ENCODE assay signal across 23 cellular contexts in genomic region chr17:13044713-13045112, GRCh38.
"Had no signal": no experiment of that assay in that cellular context is flagged by ENCODE, and none has a peak within 500 bp of the region (broad histone marks: within the 10 kb centered on the region; RNA-seq: fewer than 3 reads in every experiment).

No MANE protein-coding gene starts in this region.

- H3K4me1 ChIP-seq: lower lobe of right lung, prostate gland, spleen had no signal

- H3K36me3 Mint-ChIP-seq: brain; naive thymus-derived CD4-positive, alpha-beta T cell; T-cell had no signal

- ATAC-seq: activated CD8-positive, alpha-beta T cell treated with anti-CD3 and anti-CD28 coated beads, Interleukin-2, amount 10 ng/mL, durations not matched to agents 7 days and 5 days; activated naive CD8-positive, alpha-beta T cell treated with anti-CD3 and anti-CD28 coated beads, Interleukin-2, amount 50 U/mL, for 24 hours; esophagus mucosa; left lobe of liver; lower lobe of right lung; naive thymus-derived CD4-positive, alpha-beta T cell; stimulated activated naive CD8-positive, alpha-beta T cell treated with anti-CD3 and anti-CD28 coated beads, Interleukin-15, Interleukin-2, amounts not matched to agents 100 U/mL and 50 U/mL, for 24 hours; T-cell had no signal

- H3K27ac ChIP-seq: lower lobe of right lung, prostate gland, spleen, WERI-Rb-1 had no signal

- H3K9me3 Mint-ChIP-seq: activated naive CD8-positive, alpha-beta T cell treated with anti-CD3 and anti-CD28 coated beads, Interleukin-2, amount 50 U/mL, for 24 hours; activated T-helper 1 cell treated with anti-CD3 and anti-CD28 coated beads, Interleukin-12 subunit alpha, Interleukin-12 subunit beta, Interleukin-2, Interleukin-4 antibody, amounts not matched to agents 30 ng/mL and 10 ng/mL and 1 ng/mL, durations not matched to agents 14 hours and 24 hours and 36 hours; dendritic cell treated with granulocyte-macrophage colony-stimulating factor and Interleukin-4, amounts not matched to agents 40 ng/mL and 50 ng/mL, for 4 days; naive thymus-derived CD4-positive, alpha-beta T cell; T-cell had no signal

- H3K27me3 Mint-ChIP-seq: dendritic cell treated with granulocyte-macrophage colony-stimulating factor and Interleukin-4, amounts not matched to agents 40 ng/mL and 50 ng/mL, for 4 days had no signal

- H3K4me3 ChIP-seq: lower lobe of right lung, prostate gland, spleen had no signal

- DNase-seq: activated CD4-positive, alpha-beta T cell treated with anti-CD3 and anti-CD28 coated beads, Interleukin-2, amount 50 U/mL, for 1 hour; activated CD4-positive, CD25-positive, alpha-beta regulatory T cell treated with anti-CD3 and anti-CD28 coated beads, Interleukin-2, amount 50 U/mL, for 72 hours; activated CD8-positive, alpha-beta T cell treated with anti-CD3 and anti-CD28 coated beads, Interleukin-2, amount 10 ng/mL, durations not matched to agents 7 days and 5 days; activated gamma-delta T cell; activated naive CD4-positive, alpha-beta T cell treated with anti-CD3 and anti-CD28 coated beads, Interleukin-2, amount 50 U/mL, for 16 hours; activated naive CD8-positive, alpha-beta T cell treated with anti-CD3 and anti-CD28 coated beads, Interleukin-2, amount 50 U/mL, for 24 hours; anterior cingulate cortex; caudate nucleus; effector memory CD4-positive, alpha-beta T cell; kidney; lower lobe of right lung; naive thymus-derived CD4-positive, alpha-beta T cell; spleen; stimulated activated CD4-positive, alpha-beta T cell treated with anti-CD3 and anti-CD28 coated beads, Interleukin-4, amount 100 ng/mL, for 1 hour; stimulated activated naive CD8-positive, alpha-beta T cell treated with anti-CD3 and anti-CD28 coated beads, Interleukin-15, Interleukin-2, amounts not matched to agents 100 U/mL and 50 U/mL, for 24 hours; T-cell; WERI-Rb-1 had no signal

- H3K36me3 ChIP-seq: lower lobe of right lung, prostate gland, spleen, WERI-Rb-1 had no signal

- H3K4me1 Mint-ChIP-seq: activated naive CD8-positive, alpha-beta T cell treated with anti-CD3 and anti-CD28 coated beads, Interleukin-2, amount 50 U/mL, for 24 hours; brain; naive thymus-derived CD4-positive, alpha-beta T cell; T-cell had no signal

- H3K4me3 Mint-ChIP-seq: activated CD8-positive, alpha-beta T cell treated with anti-CD3 and anti-CD28 coated beads, Interleukin-2, amount 10 ng/mL, durations not matched to agents 7 days and 5 days; activated naive CD8-positive, alpha-beta T cell treated with anti-CD3 and anti-CD28 coated beads, Interleukin-2, amount 50 U/mL, for 24 hours; activated T-helper 1 cell treated with anti-CD3 and anti-CD28 coated beads, Interleukin-12 subunit alpha, Interleukin-12 subunit beta, Interleukin-2, Interleukin-4 antibody, amounts not matched to agents 30 ng/mL and 10 ng/mL and 1 ng/mL, durations not matched to agents 14 hours and 24 hours and 36 hours; dendritic cell treated with granulocyte-macrophage colony-stimulating factor and Interleukin-4, amounts not matched to agents 40 ng/mL and 50 ng/mL, for 4 days; naive thymus-derived CD4-positive, alpha-beta T cell; T-cell had no signal

- H3K9me3 ChIP-seq: lower lobe of right lung, prostate gland, spleen had no signal

- H3K27ac Mint-ChIP-seq: activated CD8-positive, alpha-beta T cell treated with anti-CD3 and anti-CD28 coated beads, Interleukin-2, amount 10 ng/mL, durations not matched to agents 7 days and 5 days; activated naive CD8-positive, alpha-beta T cell treated with anti-CD3 and anti-CD28 coated beads, Interleukin-2, amount 50 U/mL, for 24 hours; activated T-helper 1 cell treated with anti-CD3 and anti-CD28 coated beads, Interleukin-12 subunit alpha, Interleukin-12 subunit beta, Interleukin-2, Interleukin-4 antibody, amounts not matched to agents 30 ng/mL and 10 ng/mL and 1 ng/mL, durations not matched to agents 14 hours and 24 hours and 36 hours; brain; dendritic cell treated with granulocyte-macrophage colony-stimulating factor and Interleukin-4, amounts not matched to agents 40 ng/mL and 50 ng/mL, for 4 days; naive thymus-derived CD4-positive, alpha-beta T cell; T-cell had no signal
